Comparison of ENCODE assay signal across 9 cellular contexts in genomic region chr2:62410926-62411456, GRCh38.
DNase-seq lines count a peak whose midpoint lies in the region; ATAC-seq and TF ChIP-seq lines count a peak whose summit lies in the region.
"Had no signal": no experiment of that assay in that cellular context is flagged by ENCODE, and none has a peak within 500 bp of the region (broad histone marks: within the 10 kb centered on the region; RNA-seq: fewer than 3 reads in every experiment).

No MANE protein-coding gene starts in this region.

- ATAC-seq in heart right ventricle, result peak in 5 of 8 donors; percentile 5 to 42 (median 16)
- ATAC-seq in gastrocnemius medialis, result no peak
- no peak for ATAC-seq in GM18520 (IDR thresholded peaks at IDR 0.05; ENCODE audit: unreplicated experiment)
- no peak for ATAC-seq in HG03565 (IDR thresholded peaks at IDR 0.05; ENCODE audit: unreplicated experiment)

- WGBS in adrenal gland, 4 donors, result 41 to 66% (median 61%) methylated on average over 1 to 2 of the region's 2 CpGs
- 41 to 60% methylated on average over 2 of the region's 2 CpGs for whole genome bisulfite sequencing in heart right ventricle, 2 donors

- in situ Hi-C loops in G401 (cut with HindIII; ENCODE audit: low sequenced_read_pairs) (no loop called here), gastrocnemius medialis (cut with MboI; ENCODE audit: low sequenced_read_pairs in 4 of 4) (loop anchor here (5.0 to 10.0 kb wide), 5 partner anchors 216 to 494 kb away; partner anchors contain the start of gene B3GNT2 (in 1 of the 4))

- peaks cover 25 to 37% of the 10 kb centered on the region in 2 donors for H3K4me1 ChIP-seq in adrenal gland (replicated peaks in 1 of 2)
- H3K4me1 ChIP-seq in heart right ventricle, result peaks cover 9 to 57% (median 35%) of the 10 kb centered on the region in 9 donors
- peaks cover 15 to 16% of the 10 kb centered on the region in 2 donors for H3K4me1 ChIP-seq in gastrocnemius medialis

- H3K27ac ChIP-seq in adrenal gland (peak overlapping the region in 4 of 5 donors; percentile 44 to 86 (median 72)), heart right ventricle (peak overlapping the region; percentile 40 to 84 (median 80)), gastrocnemius medialis (peak overlapping the region; percentile 44 to 76 (median 56))

- DNase-seq in G401 (ENCODE audit: low spot score), result peak; percentile 7
- DNase-seq in adrenal gland, result peak in 2 of 7 donors; percentile 27 to 28
- DNase-seq in heart right ventricle, result no peak
- no peak for DNase-seq in gastrocnemius medialis
- no peak for DNase-seq in activated CD4-positive, alpha-beta T cell treated with anti-CD3 and anti-CD28 coated beads for 4 hours
- DNase-seq in head of caudate nucleus, result no peak
- DNase-seq: activated CD8-positive, alpha-beta memory T cell treated with anti-CD3 and anti-CD28 coated beads, Interleukin-2, amount 50 U/mL, for 4 hours had no signal

- no peaks in the 10 kb centered on the region for H3K36me3 ChIP-seq in adrenal gland (replicated peaks in 1 of 2)
- no peaks in the 10 kb centered on the region for H3K36me3 ChIP-seq in heart right ventricle
- H3K36me3 ChIP-seq in gastrocnemius medialis, result no peaks in the 10 kb centered on the region

- H3K4me3 ChIP-seq in adrenal gland, result no peak overlapping the region
- no peak overlapping the region for H3K4me3 ChIP-seq in heart right ventricle
- no peak overlapping the region for H3K4me3 ChIP-seq in gastrocnemius medialis

- H3K27me3 ChIP-seq in adrenal gland (no peaks in the 10 kb centered on the region), heart right ventricle (no peaks in the 10 kb centered on the region), gastrocnemius medialis (no peaks in the 10 kb centered on the region)

- H3K9me3 ChIP-seq in adrenal gland (replicated peaks in 1 of 3), result no peaks in the 10 kb centered on the region
- no peaks in the 10 kb centered on the region for H3K9me3 ChIP-seq in heart right ventricle
- no peaks in the 10 kb centered on the region for H3K9me3 ChIP-seq in gastrocnemius medialis

- intact Hi-C loops in adrenal gland (cut with DNase I) (loop anchor here (2.0 to 10.0 kb wide), 5 partner anchors 216 to 494 kb away; partner anchors contain the start of gene B3GNT2 (in 1 of the 2)), heart right ventricle (cut with DNase I) (loop anchor here (1.0 to 5.0 kb wide), 14 partner anchors 104 to 500 kb away; partner anchors contain the start of gene B3GNT2 (in 4 of the 10)), gastrocnemius medialis (cut with DNase I; ENCODE audit: low total_unique reads) (loop anchor here (5.0 kb wide), 2 partner anchors 214 to 419 kb away; partner anchors contain the start of gene B3GNT2), head of caudate nucleus (cut with DNase I) (loop anchor here (5.0 kb wide), 1 partner anchor 214 kb away; the partner anchor contains the start of gene B3GNT2)

- TF ChIP-seq CTCF in adrenal gland (IDR thresholded peaks at IDR 0.05), result no peak
- no peak for TF ChIP-seq CTCF in heart right ventricle (IDR thresholded peaks at IDR 0.05)
- TF ChIP-seq CTCF in gastrocnemius medialis (IDR thresholded peaks at IDR 0.05 in 4 of 5, conservative IDR thresholded peaks at IDR 0.05 in 1 of 5), result no peak

- TF ChIP-seq POLR2A in adrenal gland (IDR thresholded peaks at IDR 0.05), result no peak
- TF ChIP-seq POLR2A in gastrocnemius medialis (IDR thresholded peaks at IDR 0.05), result no peak

Comparison
In these comparisons a context has a peak if more than half of its experiments do, and no peak if none do; other contexts are left out.
1. ATAC-seq: peak in heart right ventricle (5 of 8); none in gastrocnemius medialis (0 of 2), GM18520 (single experiment) and HG03565 (single experiment).
2. Peak in every context shown above with its lines, with median percentiles within 50 percentile points of each other: H3K27ac ChIP-seq.